15 cellular contexts compared by ENCODE assay signal in genomic region chr4:118746251-118746919, GRCh38.
DNase-seq lines count a peak whose midpoint lies in the region; ATAC-seq and TF ChIP-seq lines count a peak whose summit lies in the region.
"Had no signal": no experiment of that assay in that cellular context is flagged by ENCODE, and none has a peak within 500 bp of the region (broad histone marks: within the 10 kb centered on the region; RNA-seq: fewer than 3 reads in every experiment).

No MANE protein-coding gene starts in this region.

- H3K4me3 Mint-ChIP-seq in brain (no peak overlapping the region), mesothelial cell of epicardium (no peak overlapping the region)
- H3K4me3 Mint-ChIP-seq: activated CD4-positive, alpha-beta T cell treated with anti-CD3 and anti-CD28 coated beads, Interleukin-2, amount 10 ng/mL, durations not matched to agents 24 days and 14 days; activated naive CD8-positive, alpha-beta T cell treated with anti-CD3 and anti-CD28 coated beads, Interleukin-2, amount 10 ng/mL, durations not matched to agents 7 days and 5 days; GM23338 had no signal

- no peaks in the 10 kb centered on the region for H3K9me3 Mint-ChIP-seq in brain
- no peaks in the 10 kb centered on the region for H3K9me3 Mint-ChIP-seq in mesothelial cell of epicardium
- H3K9me3 Mint-ChIP-seq: activated CD4-positive, alpha-beta T cell treated with anti-CD3 and anti-CD28 coated beads, Interleukin-2, amount 10 ng/mL, durations not matched to agents 24 days and 14 days; activated naive CD8-positive, alpha-beta T cell treated with anti-CD3 and anti-CD28 coated beads, Interleukin-2, amount 10 ng/mL, durations not matched to agents 7 days and 5 days; GM23338 had no signal

- no peaks in the 10 kb centered on the region for H3K27me3 ChIP-seq in thoracic aorta (replicated peaks; ENCODE audit: insufficient read depth)

- H3K27ac ChIP-seq in thoracic aorta: peak overlapping the region; percentile 8 to 35

- TF ChIP-seq CTCF in brain (conservative IDR thresholded peaks at IDR 0.05): no peak
- no peak for TF ChIP-seq CTCF in mesothelial cell of epicardium (IDR thresholded peaks at IDR 0.05; ENCODE audit: unreplicated experiment)
- no peak for TF ChIP-seq CTCF in thoracic aorta (IDR thresholded peaks at IDR 0.05)

- H3K4me1 Mint-ChIP-seq in brain (peaks cover 8% of the 10 kb centered on the region), mesothelial cell of epicardium (peaks cover 21% of the 10 kb centered on the region)
- H3K4me1 Mint-ChIP-seq: activated naive CD8-positive, alpha-beta T cell treated with anti-CD3 and anti-CD28 coated beads, Interleukin-2, amount 10 ng/mL, durations not matched to agents 7 days and 5 days; GM23338 had no signal

- peaks cover 26% of the 10 kb centered on the region for H3K36me3 Mint-ChIP-seq in brain
- peaks cover 20% of the 10 kb centered on the region for H3K36me3 Mint-ChIP-seq in mesothelial cell of epicardium

- no peaks in the 10 kb centered on the region for H3K9me3 ChIP-seq in thoracic aorta

- ATAC-seq in thoracic aorta (ENCODE audit: insufficient number of reproducible peaks, low FRiP score, low read depth): no peak
- ATAC-seq: GM23338 had no signal

- H3K4me3 ChIP-seq in thoracic aorta: no peak overlapping the region
- H3K4me3 ChIP-seq: GM23338 had no signal

- H3K4me1 ChIP-seq in thoracic aorta (ENCODE audit: control insufficient read depth in 1 of 2, low read depth in 2 of 2): peaks cover 11 to 59% of the 10 kb centered on the region in 2 donors

- H3K27ac Mint-ChIP-seq in brain: peak overlapping the region in 3 of 5 experiments; percentile 9 to 68 (median 31)
- peak overlapping the region; percentile 16 for H3K27ac Mint-ChIP-seq in mesothelial cell of epicardium
- H3K27ac Mint-ChIP-seq: activated CD4-positive, alpha-beta T cell treated with anti-CD3 and anti-CD28 coated beads, Interleukin-2, amount 10 ng/mL, durations not matched to agents 24 days and 14 days; activated naive CD8-positive, alpha-beta T cell treated with anti-CD3 and anti-CD28 coated beads, Interleukin-2, amount 10 ng/mL, durations not matched to agents 7 days and 5 days; GM23338 had no signal

- H3K27me3 Mint-ChIP-seq in brain: no peaks in the 10 kb centered on the region
- no peaks in the 10 kb centered on the region for H3K27me3 Mint-ChIP-seq in mesothelial cell of epicardium (ENCODE audit: low read depth)
- H3K27me3 Mint-ChIP-seq: activated CD4-positive, alpha-beta T cell treated with anti-CD3 and anti-CD28 coated beads, Interleukin-2, amount 10 ng/mL, durations not matched to agents 24 days and 14 days; activated naive CD8-positive, alpha-beta T cell treated with anti-CD3 and anti-CD28 coated beads, Interleukin-2, amount 10 ng/mL, durations not matched to agents 7 days and 5 days had no signal

- H3K36me3 ChIP-seq in thoracic aorta: peaks cover 3% of the 10 kb centered on the region

- DNase-seq in NCI-H2227 (lab: John Stamatoyannopoulos, UW; ENCODE audit: unreplicated experiment) (peak; percentile 21), NCI-H2227 treated with DMSO at 0.1 percent for 48 hours (lab: John Stamatoyannopoulos, UW) (no peak), mesothelial cell of epicardium (ENCODE audit: low spot score in 2 of 2, unreplicated experiment in 2 of 2) (no peak), thoracic aorta (ENCODE audit: low spot score) (no peak), GM19238 (ENCODE audit: insufficient read length, low spot score) (no peak), iPS-NIHi11 (ENCODE audit: low spot score) (no peak)
- DNase-seq in stimulated activated CD8-positive, alpha-beta memory T cell treated with anti-CD3 and anti-CD28 coated beads, Interleukin-4, amount 100 ng/mL, for 48 hours: no peak
- DNase-seq: activated CD4-positive, alpha-beta T cell treated with anti-CD3 and anti-CD28 coated beads, Interleukin-2, amount 10 ng/mL, durations not matched to agents 24 days and 14 days; activated naive CD8-positive, alpha-beta T cell treated with anti-CD3 and anti-CD28 coated beads, Interleukin-2, amount 10 ng/mL, durations not matched to agents 7 days and 5 days; activated T-cell treated with anti-CD3 and anti-CD28 coated beads, Interleukin-2, amount 50 U/mL, for 1 hour; NCI-H146; stimulated activated CD4-positive, alpha-beta T cell treated with anti-CD3 and anti-CD28 coated beads, Interleukin-2, amount 100 ng/mL, for 48 hours; T-helper 2 cell had no signal
